Comparison of ENCODE assay signal across 9 cellular contexts in the genomic region with DNA sequence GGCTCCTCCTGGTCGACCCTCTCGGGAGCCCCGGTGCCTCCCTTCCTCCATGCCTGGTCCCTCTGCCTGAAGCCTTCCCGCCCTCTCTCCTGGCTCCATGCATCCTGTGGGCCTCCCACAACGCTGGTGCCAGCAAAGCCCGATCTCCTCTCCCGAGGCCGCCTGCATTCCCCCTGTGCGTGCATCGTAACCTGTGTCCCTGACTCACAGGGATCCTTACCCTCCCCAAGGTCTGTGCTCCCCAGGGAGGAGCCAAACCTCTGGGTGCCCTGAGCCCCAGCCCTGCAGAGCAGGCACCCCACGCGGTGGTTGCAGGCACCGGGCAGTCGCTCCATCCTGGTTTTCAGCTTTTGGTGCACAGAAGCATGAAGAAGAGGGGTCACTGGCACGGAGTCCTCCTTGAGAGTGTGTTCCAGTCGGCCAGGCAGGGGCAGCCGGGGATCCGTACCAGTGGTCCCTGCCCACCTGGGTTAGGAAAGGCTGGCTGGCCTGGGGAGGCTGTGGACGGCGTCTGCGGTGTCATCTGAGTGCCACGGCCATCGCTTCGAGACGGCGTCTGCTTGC. TPM values are rescaled to one million over a fixed set of nuclear protein-coding genes. Genes with fewer than 3 reads are reported as not detected.
A peak's percentile ranks its signal among the peaks of the same experiment; 100 is the strongest.
DNase-seq lines count a peak whose midpoint lies in the region; ATAC-seq and TF ChIP-seq lines count a peak whose summit lies in the region.
"Had no signal": no experiment of that assay in that cellular context is flagged by ENCODE, and none has a peak within 500 bp of the region (broad histone marks: within the 10 kb centered on the region; RNA-seq: fewer than 3 reads in every experiment).

No MANE protein-coding gene starts in this region.

- H3K9me3 Mint-ChIP-seq in effector memory CD8-positive, alpha-beta T cell = no peaks in the 10 kb centered on the region
- H3K9me3 Mint-ChIP-seq in neural crest cell = no peaks in the 10 kb centered on the region

- DNase-seq in Jurkat, Clone E6-1 (ENCODE audit: low read depth, low spot score) = no peak
- no peak for DNase-seq in effector memory CD8-positive, alpha-beta T cell
- DNase-seq in neural crest cell (ENCODE audit: low read depth, low spot score) (no peak), pons (ENCODE audit: low spot score) (no peak), iPS-NIHi7 (ENCODE audit: extremely low spot score) (no peak)
- no peak for DNase-seq in stimulated activated CD4-positive, alpha-beta T cell treated with anti-CD3 and anti-CD28 coated beads, Interleukin-4, amount 100 ng/mL, for 1 hour

- H3K36me3 Mint-ChIP-seq in effector memory CD8-positive, alpha-beta T cell (ENCODE audit: insufficient read depth) = peaks cover 3% of the 10 kb centered on the region
- no peaks in the 10 kb centered on the region for H3K36me3 Mint-ChIP-seq in neural crest cell (ENCODE audit: low read depth)

- no peaks in the 10 kb centered on the region for H3K9me3 ChIP-seq in BLaER1

- no peak for TF ChIP-seq CTCF in neural crest cell (conservative IDR thresholded peaks at IDR 0.05)

- peak overlapping the region in 1 of 2 donors; percentile 88 for H3K27ac Mint-ChIP-seq in effector memory CD8-positive, alpha-beta T cell
- peak overlapping the region; percentile 41 for H3K27ac Mint-ChIP-seq in neural crest cell (ENCODE audit: unreplicated experiment)

- no peaks in the 10 kb centered on the region for H4K20me1 ChIP-seq in BLaER1

- peak overlapping the region; percentile 73 to 83 for H3K4me3 Mint-ChIP-seq in effector memory CD8-positive, alpha-beta T cell
- no peak overlapping the region for H3K4me3 Mint-ChIP-seq in neural crest cell

- no peak overlapping the region for H3K9ac ChIP-seq in BLaER1

- H3K4me2 ChIP-seq in BLaER1 = peak overlapping the region; percentile 77

- H3K27ac ChIP-seq in BLaER1 = 0 out of 2 replicates have a peak overlapping the region, but pooled peaks have one; percentile 3

- ATAC-seq in effector memory CD8-positive, alpha-beta T cell (replicated peaks) = no peak
- no peak for ATAC-seq in HG02588 (IDR thresholded peaks at IDR 0.05; ENCODE audit: unreplicated experiment)

- H3K4me3 ChIP-seq in BLaER1 = no peak overlapping the region
- peak overlapping the region; percentile 15; the same call in 1 of the 2 replicates for H3K4me3 ChIP-seq in Jurkat, Clone E6-1 (ENCODE audit: low read length)

- H3K4me1 ChIP-seq in BLaER1 = peaks cover 59% of the 10 kb centered on the region

- peaks cover 4 to 37% of the 10 kb centered on the region in 2 donors for H3K4me1 Mint-ChIP-seq in effector memory CD8-positive, alpha-beta T cell (ENCODE audit: low read depth in 2 of 2)
- H3K4me1 Mint-ChIP-seq in neural crest cell = peaks cover 26% of the 10 kb centered on the region

- H3K27me3 Mint-ChIP-seq in effector memory CD8-positive, alpha-beta T cell = no peaks in the 10 kb centered on the region
- no peaks in the 10 kb centered on the region for H3K27me3 Mint-ChIP-seq in neural crest cell (ENCODE audit: low read depth)

- H3K27me3 ChIP-seq in BLaER1 = no peaks in the 10 kb centered on the region

- H3K36me3 ChIP-seq in BLaER1 = no peaks in the 10 kb centered on the region

RNA-seq across cellular contexts. Expression of a gene that starts 1.8 kb away (rescaled TPM):
- not detected for polyA plus RNA-seq in Jurkat, Clone E6-1 (2012; ENCODE audit: insufficient read depth, insufficient read length)
- total RNA-seq in neural crest cell = not detected in 2 replicates
- total RNA-seq: T-helper 2 cell treated with Interferon-gamma antibody and Interleukin-4, amounts not matched to agents 100 ng/mL and 5 ng/mL, for 36 hours had no signal

RNA-seq across cellular contexts. Expression of a gene that starts 49.0 kb away (rescaled TPM):
- 36.6 TPM for polyA plus RNA-seq in Jurkat, Clone E6-1 (2012; ENCODE audit: insufficient read depth, insufficient read length)
- total RNA-seq in neural crest cell = 95.4 and 101 TPM in 2 replicates
